10 cellular contexts compared by ENCODE assay signal in genomic region chr3:189267981-189268613, GRCh38.
A peak's percentile ranks its signal among the peaks of the same experiment; 100 is the strongest.
DNase-seq lines count a peak whose midpoint lies in the region; ATAC-seq and TF ChIP-seq lines count a peak whose summit lies in the region.
"Had no signal": no experiment of that assay in that cellular context is flagged by ENCODE, and none has a peak within 500 bp of the region (broad histone marks: within the 10 kb centered on the region; RNA-seq: fewer than 3 reads in every experiment).

No MANE protein-coding gene starts in this region.

- H3K4me2 ChIP-seq in mammary epithelial cell (ENCODE audit: insufficient read depth, low read depth, low read length): no peak overlapping the region

- peak overlapping the region; percentile 39 for H3K9ac ChIP-seq in mammary epithelial cell (ENCODE audit: insufficient read depth, low read length)

- no peak overlapping the region for H3K27ac Mint-ChIP-seq in neural crest cell (ENCODE audit: unreplicated experiment)
- no peak overlapping the region for H3K27ac Mint-ChIP-seq in CD4-positive, alpha-beta T cell
- H3K27ac Mint-ChIP-seq in activated CD8-positive, alpha-beta T cell treated with anti-CD3 and anti-CD28 coated beads for 36 hours: no peak overlapping the region
- no peak overlapping the region for H3K27ac Mint-ChIP-seq in activated CD8-positive, alpha-beta T cell treated with anti-CD3 and anti-CD28 coated beads, Interleukin-2, amount 10 ng/mL, durations not matched to agents 7 days and 5 days

- no peak overlapping the region for H3K4me3 Mint-ChIP-seq in neural crest cell
- no peak overlapping the region for H3K4me3 Mint-ChIP-seq in CD4-positive, alpha-beta T cell
- H3K4me3 Mint-ChIP-seq in activated CD8-positive, alpha-beta T cell treated with anti-CD3 and anti-CD28 coated beads for 36 hours: no peak overlapping the region
- H3K4me3 Mint-ChIP-seq in activated CD8-positive, alpha-beta T cell treated with anti-CD3 and anti-CD28 coated beads, Interleukin-2, amount 10 ng/mL, durations not matched to agents 7 days and 5 days: no peak overlapping the region

- no peak for ATAC-seq in CD4-positive, alpha-beta T cell (ENCODE audit: poor library complexity)
- ATAC-seq in activated CD8-positive, alpha-beta T cell treated with anti-CD3 and anti-CD28 coated beads for 36 hours: no peak
- no peak for ATAC-seq in activated CD8-positive, alpha-beta T cell treated with anti-CD3 and anti-CD28 coated beads, Interleukin-2, amount 10 ng/mL, durations not matched to agents 7 days and 5 days
- no peak for ATAC-seq in GM19328 (IDR thresholded peaks at IDR 0.05; ENCODE audit: unreplicated experiment)
- ATAC-seq: activated CD4-positive, CD25-positive, alpha-beta regulatory T cell treated with anti-CD3 and anti-CD28 coated beads, Interleukin-2, amount 50 U/mL, for 24 hours had no signal

- H3K27me3 ChIP-seq in mammary epithelial cell (ENCODE audit: insufficient read depth, low read length): no peaks in the 10 kb centered on the region
- H3K27me3 ChIP-seq in CD4-positive, alpha-beta T cell (ENCODE audit: control insufficient read depth, insufficient read depth, low read length): no peaks in the 10 kb centered on the region

- peaks cover 36% of the 10 kb centered on the region for H3K4me1 ChIP-seq in mammary epithelial cell (ENCODE audit: insufficient read depth, low read length)

- H3K79me2 ChIP-seq in mammary epithelial cell (ENCODE audit: insufficient read depth, low read length): no peaks in the 10 kb centered on the region

- H3K36me3 ChIP-seq in mammary epithelial cell (ENCODE audit: insufficient read depth, low read length): no peaks in the 10 kb centered on the region

- in situ Hi-C loops in mammary epithelial cell (cut with MboI; ENCODE audit: low sequenced_read_pairs in 2 of 2): loop anchor here (5.0 to 10.0 kb wide), 3 partner anchors 524 to 679 kb away; no protein-coding TSS in a partner anchor

- H3K4me3 ChIP-seq in mammary epithelial cell (replicated peaks in 1 of 3; ENCODE audit: insufficient read depth in 1 of 3, low read depth in 2 of 3, low read length in 3 of 3): no peak overlapping the region

- TF ChIP-seq CTCF in mammary epithelial cell (conservative IDR thresholded peaks at IDR 0.05 in 1 of 2, IDR thresholded peaks at IDR 0.05 in 1 of 2; ENCODE audit: extremely low read depth in 1 of 2, insufficient read depth in 1 of 2, low read depth in 1 of 2, low read length in 2 of 2): peak; percentile 70 to 78
- TF ChIP-seq CTCF in neural crest cell (conservative IDR thresholded peaks at IDR 0.05): peak; percentile 36
- TF ChIP-seq CTCF in CD4-positive, alpha-beta T cell (IDR thresholded peaks at IDR 0.05): no peak
- no peak for TF ChIP-seq CTCF in activated CD8-positive, alpha-beta T cell treated with anti-CD3 and anti-CD28 coated beads for 36 hours (IDR thresholded peaks at IDR 0.05)

- POLR2A ChIA-PET in CD4-positive, alpha-beta T cell (lab: Charles Lee): no interaction called here
- POLR2A ChIA-PET in activated CD8-positive, alpha-beta T cell treated with anti-CD3 and anti-CD28 coated beads for 36 hours (lab: Charles Lee): interaction anchor here (0.6 kb wide), 1 partner anchor 12 kb away, joined by 3 read pairs; no protein-coding TSS in a partner anchor
- POLR2A ChIA-PET in activated CD8-positive, alpha-beta T cell treated with anti-CD3 and anti-CD28 coated beads, Interleukin-2, amount 10 ng/mL, durations not matched to agents 7 days and 5 days (lab: Charles Lee): no interaction called here

- CTCF ChIA-PET in mammary epithelial cell (lab: Charles Lee; ENCODE audit: low non-redundant PET): interaction anchor here (0.6 to 0.9 kb wide), 11 partner anchors 245 to 1948 kb away, joined by 3 to 9 read pairs (median 4); no protein-coding TSS in a partner anchor
- CTCF ChIA-PET in CD4-positive, alpha-beta T cell (lab: Charles Lee): no interaction called here
- CTCF ChIA-PET in activated CD8-positive, alpha-beta T cell treated with anti-CD3 and anti-CD28 coated beads for 36 hours (lab: Charles Lee): interaction anchor here (0.6 to 2.7 kb wide), 3 partner anchors 176 to 680 kb away, joined by 3 to 14 read pairs (median 3); no protein-coding TSS in a partner anchor
- CTCF ChIA-PET in activated CD8-positive, alpha-beta T cell treated with anti-CD3 and anti-CD28 coated beads, Interleukin-2, amount 10 ng/mL, durations not matched to agents 7 days and 5 days (lab: Charles Lee): interaction anchor here (0.8 to 2.3 kb wide), 5 partner anchors 9 to 694 kb away, joined by 3 to 8 read pairs (median 4); no protein-coding TSS in a partner anchor

- H3K9me3 ChIP-seq in mammary epithelial cell (replicated peaks; ENCODE audit: insufficient read depth, low read length): no peaks in the 10 kb centered on the region
- H3K9me3 ChIP-seq in CD4-positive, alpha-beta T cell (ENCODE audit: control insufficient read depth, low read length): no peaks in the 10 kb centered on the region

- H3K4me1 Mint-ChIP-seq in neural crest cell: no peaks in the 10 kb centered on the region
- H3K4me1 Mint-ChIP-seq in CD4-positive, alpha-beta T cell (ENCODE audit: low read depth): peaks cover 8% of the 10 kb centered on the region
- H3K4me1 Mint-ChIP-seq in activated CD8-positive, alpha-beta T cell treated with anti-CD3 and anti-CD28 coated beads for 36 hours (ENCODE audit: low read depth): peaks cover 6% of the 10 kb centered on the region
- H3K4me1 Mint-ChIP-seq in activated CD8-positive, alpha-beta T cell treated with anti-CD3 and anti-CD28 coated beads, Interleukin-2, amount 10 ng/mL, durations not matched to agents 7 days and 5 days (ENCODE audit: low read depth): peaks cover 3% of the 10 kb centered on the region

- peak; percentile 26 for DNase-seq in EH (ENCODE audit: low read depth)
- DNase-seq in LHCN-M2 (ENCODE audit: low read depth): peak; percentile 48
- DNase-seq in mammary epithelial cell: peak; percentile 95
- no peak for DNase-seq in neural crest cell (ENCODE audit: low read depth, low spot score)
- DNase-seq in CD4-positive, alpha-beta T cell: no peak
- no peak for DNase-seq in activated CD8-positive, alpha-beta T cell treated with anti-CD3 and anti-CD28 coated beads for 36 hours
- no peak for DNase-seq in activated CD8-positive, alpha-beta T cell treated with anti-CD3 and anti-CD28 coated beads, Interleukin-2, amount 10 ng/mL, durations not matched to agents 7 days and 5 days
- DNase-seq: NCI-H1694 had no signal

- H4K20me1 ChIP-seq in mammary epithelial cell (ENCODE audit: insufficient read depth, low read length): no peaks in the 10 kb centered on the region

- no TSS peak for BruUV-seq in mammary epithelial cell (replicated peaks; lab: Mats Ljungman, UMichigan)

- 20% methylated on average over 7 of the region's 7 CpGs for WGBS in mammary epithelial cell (ENCODE audit: low coverage, missing lambda C conversion rate)

- no peaks in the 10 kb centered on the region for H3K9me3 Mint-ChIP-seq in neural crest cell
- H3K9me3 Mint-ChIP-seq in CD4-positive, alpha-beta T cell: no peaks in the 10 kb centered on the region
- H3K9me3 Mint-ChIP-seq in activated CD8-positive, alpha-beta T cell treated with anti-CD3 and anti-CD28 coated beads for 36 hours: no peaks in the 10 kb centered on the region
- no peaks in the 10 kb centered on the region for H3K9me3 Mint-ChIP-seq in activated CD8-positive, alpha-beta T cell treated with anti-CD3 and anti-CD28 coated beads, Interleukin-2, amount 10 ng/mL, durations not matched to agents 7 days and 5 days (ENCODE audit: insufficient read depth)

- H3K27ac ChIP-seq in mammary epithelial cell (ENCODE audit: insufficient read depth, low read depth, low read length): peak overlapping the region; percentile 90
- H3K27ac ChIP-seq in CD4-positive, alpha-beta T cell (ENCODE audit: low read depth, low read length): no peak overlapping the region

- intact Hi-C loops in mammary epithelial cell (cut with micrococcal nuclease): loop anchor here (2.0 to 5.0 kb wide), 2 partner anchors 443 to 629 kb away; no protein-coding TSS in a partner anchor
- intact Hi-C loops in CD4-positive, alpha-beta T cell (cut with DNase I, micrococcal nuclease): loop anchor here in 1 of 2 experiments (5.0 kb wide), 1 partner anchor 934 kb away; no protein-coding TSS in a partner anchor
- intact Hi-C loops in activated CD8-positive, alpha-beta T cell treated with anti-CD3 and anti-CD28 coated beads for 36 hours (cut with micrococcal nuclease): no loop called here

- peak overlapping the region; percentile 63 for H2AFZ ChIP-seq in mammary epithelial cell (ENCODE audit: low read depth, low read length)

- no peaks in the 10 kb centered on the region for H3K36me3 Mint-ChIP-seq in neural crest cell (ENCODE audit: low read depth)
- no peaks in the 10 kb centered on the region for H3K36me3 Mint-ChIP-seq in CD4-positive, alpha-beta T cell (ENCODE audit: low read depth)
- H3K36me3 Mint-ChIP-seq in activated CD8-positive, alpha-beta T cell treated with anti-CD3 and anti-CD28 coated beads for 36 hours (ENCODE audit: low read depth): no peaks in the 10 kb centered on the region
- no peaks in the 10 kb centered on the region for H3K36me3 Mint-ChIP-seq in activated CD8-positive, alpha-beta T cell treated with anti-CD3 and anti-CD28 coated beads, Interleukin-2, amount 10 ng/mL, durations not matched to agents 7 days and 5 days (ENCODE audit: low read depth)

- no peaks in the 10 kb centered on the region for H3K27me3 Mint-ChIP-seq in neural crest cell (ENCODE audit: low read depth)
- H3K27me3 Mint-ChIP-seq in CD4-positive, alpha-beta T cell: no peaks in the 10 kb centered on the region
- no peaks in the 10 kb centered on the region for H3K27me3 Mint-ChIP-seq in activated CD8-positive, alpha-beta T cell treated with anti-CD3 and anti-CD28 coated beads for 36 hours
- no peaks in the 10 kb centered on the region for H3K27me3 Mint-ChIP-seq in activated CD8-positive, alpha-beta T cell treated with anti-CD3 and anti-CD28 coated beads, Interleukin-2, amount 10 ng/mL, durations not matched to agents 7 days and 5 days (ENCODE audit: low read depth)

- dilution Hi-C loops in mammary epithelial cell (cut with HindIII; ENCODE audit: low sequenced_read_pairs): no loop called here

Comparison
In these comparisons a context has a peak if more than half of its experiments do, and no peak if none do; other contexts are left out.
1. DNase-seq: peak in EH (single experiment), LHCN-M2 (single experiment) and mammary epithelial cell (single experiment); none in neural crest cell (single experiment), CD4-positive, alpha-beta T cell (0 of 10), activated CD8-positive, alpha-beta T cell treated with anti-CD3 and anti-CD28 coated beads for 36 hours (single experiment) and activated CD8-positive, alpha-beta T cell treated with anti-CD3 and anti-CD28 coated beads, Interleukin-2, amount 10 ng/mL, durations not matched to agents 7 days and 5 days (single experiment).
2. CTCF ChIP-seq: peak in mammary epithelial cell (2 of 2) and neural crest cell (single experiment); none in CD4-positive, alpha-beta T cell (single experiment) and activated CD8-positive, alpha-beta T cell treated with anti-CD3 and anti-CD28 coated beads for 36 hours (single experiment).